In the genomic region with DNA sequence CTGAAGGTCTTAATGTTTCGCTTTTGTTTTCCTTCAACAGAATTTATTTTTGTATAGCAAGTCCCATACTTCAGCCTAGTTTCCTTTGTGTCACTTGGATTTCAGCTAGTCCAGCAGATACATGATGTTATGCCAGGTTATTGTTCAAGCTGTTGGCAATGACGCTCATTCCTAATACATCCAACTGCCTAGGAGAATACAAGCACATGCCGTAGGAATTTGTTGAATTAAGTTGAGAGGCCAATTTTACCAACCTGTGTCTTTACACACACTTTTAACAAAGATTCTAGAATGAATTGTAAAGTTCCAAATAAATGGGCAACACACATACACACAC, we compare ENCODE assay signal across 12 cellular contexts.
DNase-seq lines count a peak whose midpoint lies in the region; ATAC-seq and TF ChIP-seq lines count a peak whose summit lies in the region.
"Had no signal": no experiment of that assay in that cellular context is flagged by ENCODE, and none has a peak within 500 bp of the region (broad histone marks: within the 10 kb centered on the region; RNA-seq: fewer than 3 reads in every experiment).

No MANE protein-coding gene starts in this region.

- no peak overlapping the region for H3K9ac ChIP-seq in IMR-90 (ENCODE audit: low read depth, low read length)

- H3K4me3 ChIP-seq in IMR-90 (ENCODE audit: insufficient read depth, low read depth, low read length): no peak overlapping the region
- peak overlapping the region in 1 of 4 donors; percentile 12 for H3K4me3 ChIP-seq in gastrocnemius medialis

- H2BK120ac ChIP-seq in IMR-90 (ENCODE audit: low read depth, low read length): no peak overlapping the region

- no peaks in the 10 kb centered on the region; the same call in 1 of the 2 replicates for H3K9me1 ChIP-seq in IMR-90 (ENCODE audit: insufficient read depth, low read length)

- no peak overlapping the region for H3K18ac ChIP-seq in IMR-90 (ENCODE audit: low read depth, low read length)

- 0 out of 3 replicates have a peak overlapping the region, but pooled peaks have one; percentile 49 for H2BK15ac ChIP-seq in IMR-90 (ENCODE audit: low read depth, low read length)

- no peaks in the 10 kb centered on the region for H3K9me3 ChIP-seq in IMR-90 (ENCODE audit: control insufficient read depth, insufficient read depth, low read length)
- H3K9me3 ChIP-seq in gastrocnemius medialis: no peaks in the 10 kb centered on the region

- no peaks in the 10 kb centered on the region for H4K20me1 ChIP-seq in IMR-90 (ENCODE audit: insufficient read depth, low read length)

- no peak for TF ChIP-seq RAD21 in IMR-90 (IDR thresholded peaks at IDR 0.05; ENCODE audit: low read length)

- H2AK5ac ChIP-seq in IMR-90 (ENCODE audit: low read depth, low read length): no peak overlapping the region

- ATAC-seq in IMR-90 (ENCODE audit: low read depth) (peak; percentile 13; the same call in 1 of the 2 replicates), gastrocnemius medialis (peak; percentile 44 to 78), GM19035 (IDR thresholded peaks at IDR 0.05; ENCODE audit: unreplicated experiment) (no peak), GM18511 (IDR thresholded peaks at IDR 0.05; ENCODE audit: unreplicated experiment) (no peak)
- ATAC-seq: T-helper 17 cell had no signal

- intact Hi-C loops in IMR-90 (cut with micrococcal nuclease): no loop called here
- intact Hi-C loops in gastrocnemius medialis (cut with DNase I; ENCODE audit: low total_unique reads): loop anchor here (5.0 kb wide), 1 partner anchor 1092 kb away; no protein-coding TSS in a partner anchor

- TF ChIP-seq CTCF in IMR-90 (conservative IDR thresholded peaks at IDR 0.05; ENCODE audit: low read depth, low read length): no peak
- no peak for TF ChIP-seq CTCF in gastrocnemius medialis (IDR thresholded peaks at IDR 0.05 in 4 of 5, conservative IDR thresholded peaks at IDR 0.05 in 1 of 5)

- no peak overlapping the region for H3K4ac ChIP-seq in IMR-90 (ENCODE audit: low read depth, low read length)

- 0 out of 2 replicates have a peak overlapping the region, but pooled peaks have one; percentile 26 for H3K4me2 ChIP-seq in IMR-90 (ENCODE audit: low read depth, low read length)

- H3K14ac ChIP-seq in IMR-90 (replicated peaks; ENCODE audit: low read depth, low read length): no peak overlapping the region

- no CpG with 5 or more reads among the region's 3 CpGs for WGBS in IMR-90 (ENCODE audit: extremely low coverage in 2 of 2, insufficient read length in 1 of 2), 2 experiments

- no peak overlapping the region for H4K8ac ChIP-seq in IMR-90 (ENCODE audit: low read depth in 2 of 2, low read length in 2 of 2)

- BruUV-seq in IMR-90 (replicated peaks; lab: Mats Ljungman, UMichigan): no TSS peak

- no peak overlapping the region for H4K91ac ChIP-seq in IMR-90 (ENCODE audit: insufficient read depth, low read depth, low read length)

- H2AFZ ChIP-seq in IMR-90 (replicated peaks; ENCODE audit: low read length, poor library complexity): no peak overlapping the region

- dilution Hi-C loops in IMR-90 (cut with HindIII; ENCODE audit: low sequenced_read_pairs, unreplicated experiment): no loop called here

- no peak overlapping the region for H2BK5ac ChIP-seq in IMR-90 (ENCODE audit: low read depth, low read length, poor library complexity, severe bottlenecking)

- no peak overlapping the region for H2AK9ac ChIP-seq in IMR-90 (replicated peaks; ENCODE audit: low read depth, low read length, poor library complexity)

- H2BK20ac ChIP-seq in IMR-90 (ENCODE audit: low read depth, low read length): no peak overlapping the region

- H3K23ac ChIP-seq in IMR-90 (ENCODE audit: low read depth, low read length): no peak overlapping the region

- no peak overlapping the region for H4K5ac ChIP-seq in IMR-90 (ENCODE audit: low read depth, low read length)

- CTCF ChIA-PET in IMR-90 (lab: Yijun Ruan, JAX): interaction anchor here (1.1 kb wide), 1 partner anchor 8 kb away, joined by 3 read pairs; no protein-coding TSS in a partner anchor

- H3K27ac ChIP-seq in IMR-90 (ENCODE audit: insufficient read depth, low read length): no peak overlapping the region
- peak overlapping the region; percentile 53 to 80 (median 62) for H3K27ac ChIP-seq in gastrocnemius medialis

- H3K56ac ChIP-seq in IMR-90 (ENCODE audit: extremely low read depth, insufficient read depth, low read length): no peak overlapping the region

- TF ChIP-seq POLR2A in IMR-90 (IDR thresholded peaks at IDR 0.05; ENCODE audit: low read depth, low read length) (no peak), gastrocnemius medialis (IDR thresholded peaks at IDR 0.05) (no peak)

- H3K27me3 ChIP-seq in IMR-90 (ENCODE audit: control insufficient read depth, insufficient read depth, low read length): no peaks in the 10 kb centered on the region
- no peaks in the 10 kb centered on the region for H3K27me3 ChIP-seq in gastrocnemius medialis
- H3K27me3 ChIP-seq: dorsolateral prefrontal cortex had no signal

- POLR2A ChIA-PET in IMR-90 (lab: Charles Lee; ENCODE audit: unreplicated experiment): no interaction called here

- DNase-seq in IMR-90: peak; percentile 5
- DNase-seq in dermis microvascular lymphatic vessel endothelial cell (ENCODE audit: low read depth in 2 of 2): peak; percentile 25 to 76
- peak; percentile 8 for DNase-seq in inferior parietal cortex (ENCODE audit: extremely low spot score)
- no peak for DNase-seq in gastrocnemius medialis
- no peak for DNase-seq in CD1c-positive myeloid dendritic cell (ENCODE audit: extremely low spot score)
- DNase-seq in epidermal melanocyte (ENCODE audit: insufficient read length, low spot score): no peak
- DNase-seq: activated naive CD4-positive, alpha-beta T cell treated with anti-CD3 and anti-CD28 coated beads, Interleukin-2, amount 50 U/mL, for 16 hours; dorsolateral prefrontal cortex; NCI-H1930; T-helper 17 cell had no signal

- H3K4me1 ChIP-seq in IMR-90 (ENCODE audit: control insufficient read depth, insufficient read depth, low read length) (peaks cover 5% of the 10 kb centered on the region), gastrocnemius medialis (peaks cover 23 to 30% of the 10 kb centered on the region in 2 donors)

- in situ Hi-C loops in IMR-90 (cut with MboI; ENCODE audit: low sequenced_read_pairs) (loop anchor here (25.0 kb wide), 1 partner anchor 102 kb away; no protein-coding TSS in a partner anchor), gastrocnemius medialis (cut with MboI; ENCODE audit: low sequenced_read_pairs in 4 of 4) (no loop called here)

- no peaks in the 10 kb centered on the region for H3K36me3 ChIP-seq in IMR-90 (ENCODE audit: control insufficient read depth, insufficient read depth, low read length)
- H3K36me3 ChIP-seq in gastrocnemius medialis: no peaks in the 10 kb centered on the region

- no peaks in the 10 kb centered on the region for H3K79me1 ChIP-seq in IMR-90 (ENCODE audit: low read depth in 1 of 2, low read length in 2 of 2)

TF ChIP-seq in IMR-90, 13 proteins besides CTCF, POLR2A, EP300 and RAD21:
- no peak for TF ChIP-seq BHLHE40 (IDR thresholded peaks at IDR 0.05; ENCODE audit: low read depth, low read length)

Comparison
In these comparisons a context has a peak if more than half of its experiments do, and no peak if none do; other contexts are left out.
1. ATAC-seq: peak in IMR-90 (single experiment) and gastrocnemius medialis (2 of 2); none in GM19035 (single experiment) and GM18511 (single experiment).
2. DNase-seq: peak in IMR-90 (single experiment), dermis microvascular lymphatic vessel endothelial cell (2 of 2) and inferior parietal cortex (single experiment); none in gastrocnemius medialis (0 of 2), CD1c-positive myeloid dendritic cell (single experiment) and epidermal melanocyte (single experiment).